8 cellular contexts compared by ENCODE assay signal in genomic region chr1:148334339-148335130, GRCh38.
DNase-seq lines count a peak whose midpoint lies in the region; ATAC-seq and TF ChIP-seq lines count a peak whose summit lies in the region.

No MANE protein-coding gene starts in this region.

- POLR2A ChIA-PET in CD4-positive, alpha-beta memory T cell (lab: Charles Lee; ENCODE audit: partially characterized antibody): interaction anchor here (0.6 to 2.1 kb wide), 13 partner anchors 9 to 188 kb away, joined by 3 to 23 read pairs (median 4); no protein-coding TSS in a partner anchor

- H3K4me3 ChIP-seq in CD4-positive, alpha-beta memory T cell (ENCODE audit: low read length in 2 of 2): peak overlapping the region; percentile 72 to 83
- H3K4me3 ChIP-seq in OCI-LY3 (ENCODE audit: low read length): peak overlapping the region; percentile 78

- H3K4me2 ChIP-seq in OCI-LY3 (ENCODE audit: low read length): peak overlapping the region; percentile 91

- H3K27ac Mint-ChIP-seq in CD4-positive, alpha-beta memory T cell: peak overlapping the region; percentile 90 to 99 (median 99)

- H3K27ac ChIP-seq in CD4-positive, alpha-beta memory T cell (ENCODE audit: low read depth, low read length): peak overlapping the region; percentile 64
- H3K27ac ChIP-seq in OCI-LY3 (ENCODE audit: low read length): peak overlapping the region; percentile 72

- H2AFZ ChIP-seq in OCI-LY3 (ENCODE audit: low read depth, low read length): peak overlapping the region; percentile 75

- H3K27me3 ChIP-seq in CD4-positive, alpha-beta memory T cell (ENCODE audit: insufficient read depth, low read length): no peaks in the 10 kb centered on the region
- peaks cover 15% of the 10 kb centered on the region for H3K27me3 ChIP-seq in OCI-LY3 (ENCODE audit: low read depth, low read length)

- peaks cover 20 to 36% (median 31%) of the 10 kb centered on the region in 4 donors for H3K4me1 Mint-ChIP-seq in CD4-positive, alpha-beta memory T cell

- ATAC-seq in GM19467 (IDR thresholded peaks at IDR 0.05; ENCODE audit: unreplicated experiment) (peak; percentile 65), esophagus mucosa (peak; percentile 94)

- peaks cover 0 to 2% of the 10 kb centered on the region in 2 donors for H3K36me3 Mint-ChIP-seq in CD4-positive, alpha-beta memory T cell

- H3K27me3 Mint-ChIP-seq in CD4-positive, alpha-beta memory T cell: peaks cover 5 to 8% of the 10 kb centered on the region in 2 donors

- H3K9ac ChIP-seq in OCI-LY3 (ENCODE audit: low read length): peak overlapping the region; percentile 81

- H3K4me1 ChIP-seq in CD4-positive, alpha-beta memory T cell (ENCODE audit: insufficient read depth, low read length): peaks cover 17% of the 10 kb centered on the region
- H3K4me1 ChIP-seq in OCI-LY3 (ENCODE audit: low read length): peaks cover 4% of the 10 kb centered on the region; the same call in 1 of the 2 replicates

- H3K4me3 Mint-ChIP-seq in CD4-positive, alpha-beta memory T cell: peak overlapping the region; percentile 90 to 99 (median 98)

- CTCF ChIA-PET in CD4-positive, alpha-beta memory T cell (lab: Charles Lee; ENCODE audit: partially characterized antibody): interaction anchor here (0.9 to 1.4 kb wide), 5 partner anchors 9 to 21 kb away, joined by 3 read pairs; no protein-coding TSS in a partner anchor

- no peak; the same call in 1 of the 2 replicates for TF ChIP-seq CTCF in OCI-LY3 (IDR thresholded peaks at IDR 0.05; ENCODE audit: low read depth, low read length)

- intact Hi-C loops in CD4-positive, alpha-beta memory T cell (cut with micrococcal nuclease): loop anchor here (5.0 to 10.0 kb wide), 2 partner anchors 72 to 180 kb away; partner anchors contain the start of gene NBPF11

- peak; percentile 56 to 77 (median 75) for DNase-seq in CD4-positive, alpha-beta memory T cell
- DNase-seq in HS-5 (ENCODE audit: low read depth): peak; percentile 84
- DNase-seq in activated T-cell treated with anti-CD3 and anti-CD28 coated beads for 48 hours (ENCODE audit: low read depth): peak; percentile 72
- DNase-seq in myocyte (ENCODE audit: low read depth): peak; percentile 83
- peak; percentile 53 for DNase-seq in stimulated activated CD8-positive, alpha-beta memory T cell treated with anti-CD3 and anti-CD28 coated beads, Interleukin-7, amount 100 ng/mL, for 24 hours (ENCODE audit: low read depth)

- H3K79me2 ChIP-seq in OCI-LY3 (ENCODE audit: low read length): no peaks in the 10 kb centered on the region

- H3K9me3 ChIP-seq in CD4-positive, alpha-beta memory T cell (ENCODE audit: control insufficient read depth in 1 of 2, low read length in 2 of 2): no peaks in the 10 kb centered on the region
- H3K9me3 ChIP-seq in OCI-LY3 (ENCODE audit: insufficient read depth, low read length): no peaks in the 10 kb centered on the region

- peaks cover 0 to 5% (median 0%) of the 10 kb centered on the region in 8 donors for H3K9me3 Mint-ChIP-seq in CD4-positive, alpha-beta memory T cell

- H4K20me1 ChIP-seq in OCI-LY3 (ENCODE audit: insufficient read depth, low read length): no peaks in the 10 kb centered on the region

- no peaks in the 10 kb centered on the region for H3K36me3 ChIP-seq in CD4-positive, alpha-beta memory T cell (ENCODE audit: insufficient read depth, low read length)
- no peaks in the 10 kb centered on the region for H3K36me3 ChIP-seq in OCI-LY3 (replicated peaks; ENCODE audit: low read depth, low read length)

Comparison
In these comparisons a context has a peak if more than half of its experiments do, and no peak if none do; other contexts are left out.
1. Peak in every context shown above with its lines: DNase-seq, ATAC-seq, H3K4me3 ChIP-seq and H3K27ac ChIP-seq.